In the genomic region with DNA sequence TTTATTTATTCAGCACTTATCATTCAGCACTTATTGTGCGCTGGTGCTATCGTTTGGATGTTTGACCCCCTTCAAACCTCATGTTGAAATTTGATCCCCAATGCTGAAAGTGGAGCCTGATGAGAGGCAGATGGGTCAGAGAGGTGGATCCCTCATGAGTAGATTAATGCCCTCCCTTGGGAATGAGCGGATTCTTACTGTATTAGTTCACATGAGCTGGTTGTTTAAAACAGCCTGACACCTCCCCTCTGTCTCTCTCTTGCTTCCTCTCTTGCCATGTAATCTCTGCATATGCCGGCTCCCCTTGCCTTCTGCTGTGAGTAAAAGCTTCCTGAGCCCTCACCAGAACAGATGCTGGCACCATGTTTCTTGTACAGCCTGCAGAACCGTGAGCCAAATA, we compare ENCODE assay signal across 13 cellular contexts.
"Had no signal": no experiment of that assay in that cellular context is flagged by ENCODE, and none has a peak within 500 bp of the region (broad histone marks: within the 10 kb centered on the region; RNA-seq: fewer than 3 reads in every experiment).

No MANE protein-coding gene starts in this region.

- H3K4me3 ChIP-seq: gastroesophageal sphincter, heart right ventricle, left ventricle myocardium inferior, right atrium auricular region, tibial nerve had no signal

- H3K4me1 ChIP-seq: gastroesophageal sphincter, heart right ventricle, left ventricle myocardium inferior, right atrium auricular region, tibial nerve had no signal

- DNase-seq: activated CD4-positive, alpha-beta T cell treated with anti-CD3 and anti-CD28 coated beads for 36 hours; activated CD4-positive, alpha-beta T cell treated with anti-CD3 and anti-CD28 coated beads, Interleukin-2, amount 50 U/mL, for 48 hours; activated gamma-delta T cell; effector CD4-positive, alpha-beta T cell; heart right ventricle; left ventricle myocardium inferior; mammary epithelial cell; midbrain had no signal

- H3K27ac ChIP-seq: gastroesophageal sphincter, heart right ventricle, left ventricle myocardium inferior, right atrium auricular region, tibial nerve had no signal

- H3K27me3 ChIP-seq: right atrium auricular region, tibial nerve had no signal

- ATAC-seq: activated CD4-positive, alpha-beta T cell treated with anti-CD3 and anti-CD28 coated beads for 36 hours; esophagus mucosa; gastroesophageal sphincter; heart right ventricle; WTC11 had no signal

- H3K36me3 ChIP-seq: gastroesophageal sphincter, heart right ventricle, left ventricle myocardium inferior, right atrium auricular region, tibial nerve had no signal
